In the genomic region with DNA sequence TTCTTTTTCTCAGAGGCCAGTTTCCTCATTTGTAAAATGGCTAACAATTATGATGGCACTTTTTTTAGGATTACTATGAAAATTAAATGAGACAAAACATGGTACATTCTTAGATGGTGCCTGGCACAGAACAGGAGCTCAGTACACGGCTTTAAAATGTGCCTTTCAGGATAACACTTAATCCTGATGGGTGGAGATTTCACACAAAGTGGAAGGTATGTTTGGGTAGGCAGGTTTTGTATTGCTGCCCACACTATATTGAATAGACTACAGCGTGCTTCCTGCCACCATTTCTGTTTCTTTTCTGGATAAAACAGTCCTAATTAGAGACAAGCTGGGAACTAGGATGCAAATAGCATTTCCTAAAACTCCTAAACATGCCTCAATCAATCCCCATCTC, we compare ENCODE assay signal across 12 cellular contexts.
"Had no signal": no experiment of that assay in that cellular context is flagged by ENCODE, and none has a peak within 500 bp of the region (broad histone marks: within the 10 kb centered on the region; RNA-seq: fewer than 3 reads in every experiment).

No MANE protein-coding gene starts in this region.

- H3K9me3 ChIP-seq: heart right ventricle, mucosa of descending colon, ovary, right atrium auricular region, stomach had no signal

- H3K27ac ChIP-seq: heart right ventricle, ovary, right atrium auricular region, stomach had no signal

- H3K4me3 ChIP-seq: heart right ventricle, mucosa of descending colon, ovary, right atrium auricular region, stomach had no signal

- H3K27me3 ChIP-seq: heart right ventricle, ovary, right atrium auricular region had no signal

- H3K36me3 ChIP-seq: heart right ventricle, ovary, right atrium auricular region, stomach had no signal

- DNase-seq: effector memory CD8-positive, alpha-beta T cell; heart right ventricle; hypothalamus; mammary epithelial cell; mucosa of descending colon; naive thymus-derived CD8-positive, alpha-beta T cell; ovary; small intestine; stimulated activated CD4-positive, alpha-beta T cell treated with anti-CD3 and anti-CD28 coated beads, Interleukin-12 subunit alpha, Interleukin-12 subunit beta, amount 100 ng/mL, for 4 hours; stimulated activated naive CD4-positive, alpha-beta T cell had no signal
